In the genomic region with DNA sequence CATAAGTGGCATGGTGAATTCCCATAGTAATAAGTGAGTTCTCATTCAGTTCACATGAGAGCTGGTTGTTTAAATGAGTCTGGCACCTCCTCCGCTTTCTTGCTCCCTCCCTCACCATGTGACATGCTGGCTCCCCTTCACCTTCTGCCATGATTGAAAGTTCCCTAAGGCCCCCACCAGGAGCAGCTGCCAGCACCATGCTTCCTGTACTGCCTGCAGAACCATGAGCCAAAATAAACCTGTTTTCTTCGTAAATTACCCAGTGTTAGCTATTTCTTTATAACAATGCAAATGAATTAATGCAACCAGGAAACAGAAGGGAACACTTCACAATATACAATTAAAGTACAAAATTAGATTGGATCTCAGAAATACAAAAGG, we compare ENCODE assay signal across 26 cellular contexts.
"Had no signal": no experiment of that assay in that cellular context is flagged by ENCODE, and none has a peak within 500 bp of the region (broad histone marks: within the 10 kb centered on the region; RNA-seq: fewer than 3 reads in every experiment).

No MANE protein-coding gene starts in this region.

- H3K27ac Mint-ChIP-seq: activated B cell treated with CpG ODN at 0.5 μM for 24 hours; activated CD4-positive, alpha-beta T cell treated with anti-CD3 and anti-CD28 coated beads for 36 hours; activated naive CD8-positive, alpha-beta T cell; activated T-cell treated with anti-CD3 and anti-CD28 coated beads, Interleukin-2, amount 50 U/mL, for 24 hours; activated T-helper 17 cell treated with anti-CD3 and anti-CD28 coated beads, Interleukin-2, amount 50 U/mL, for 72 hours; immature natural killer cell; memory B cell; T-helper 1 cell treated with Interleukin-12 subunit alpha and Interleukin-12 subunit beta and Interleukin-4 antibody, amounts not matched to agents 30 μg/mL and 1 μg/mL, for 36 hours had no signal

- H3K27ac ChIP-seq: hepatocyte, left ventricle myocardium inferior had no signal

- H3K27me3 ChIP-seq: hepatocyte, upper lobe of left lung had no signal

- H3K4me3 Mint-ChIP-seq: activated B cell treated with CpG ODN at 0.5 μM for 24 hours; activated CD4-positive, alpha-beta T cell treated with anti-CD3 and anti-CD28 coated beads for 36 hours; activated naive CD8-positive, alpha-beta T cell; activated T-cell treated with anti-CD3 and anti-CD28 coated beads, Interleukin-2, amount 50 U/mL, for 24 hours; activated T-helper 17 cell treated with anti-CD3 and anti-CD28 coated beads, Interleukin-2, amount 50 U/mL, for 72 hours; immature natural killer cell; memory B cell; nephron; T-helper 1 cell treated with Interleukin-12 subunit alpha and Interleukin-12 subunit beta and Interleukin-4 antibody, amounts not matched to agents 30 μg/mL and 1 μg/mL, for 36 hours had no signal

- H3K36me3 ChIP-seq: left ventricle myocardium inferior, thoracic aorta, upper lobe of left lung had no signal

- DNase-seq: activated B cell treated with CpG ODN at 0.5 μM for 24 hours; activated CD4-positive, alpha-beta T cell treated with anti-CD3 and anti-CD28 coated beads for 36 hours; activated CD4-positive, alpha-beta T cell treated with anti-CD3 and anti-CD28 coated beads, Interleukin-2, amount 50 U/mL, for 4 hours; activated CD8-positive, alpha-beta memory T cell treated with anti-CD3 and anti-CD28 coated beads for 24 hours; activated CD8-positive, alpha-beta memory T cell treated with anti-CD3 and anti-CD28 coated beads, Interleukin-2, amount 50 U/mL, for 4 hours; activated T-cell treated with anti-CD3 and anti-CD28 coated beads, Interleukin-2, amount 50 U/mL, for 24 hours; cerebellar nuclear complex; cortex of kidney; effector CD4-positive, alpha-beta T cell; foreskin melanocyte; glutamatergic neuron; immature natural killer cell; left ventricle myocardium inferior; nucleus accumbens; stimulated activated CD4-positive, alpha-beta T cell treated with anti-CD3 and anti-CD28 coated beads, Interleukin-2, amount 100 ng/mL, for 48 hours; stimulated activated naive CD4-positive, alpha-beta T cell treated with Interleukin-2 at 50 U/mL for 16 hours; T1000; upper lobe of left lung had no signal

- H3K4me2 ChIP-seq: hepatocyte had no signal

- H3K4me3 ChIP-seq: hepatocyte, left ventricle myocardium inferior, thoracic aorta, upper lobe of left lung had no signal

- ATAC-seq: activated CD4-positive, alpha-beta T cell treated with anti-CD3 and anti-CD28 coated beads for 36 hours; activated T-helper 17 cell treated with anti-CD3 and anti-CD28 coated beads, Interleukin-2, amount 50 U/mL, for 72 hours had no signal

- H3K4me1 Mint-ChIP-seq: activated B cell treated with CpG ODN at 0.5 μM for 24 hours, memory B cell had no signal

- H3K9me3 ChIP-seq: thoracic aorta, upper lobe of left lung had no signal

- H3K79me2 ChIP-seq: hepatocyte had no signal

- H2AFZ ChIP-seq: hepatocyte had no signal

- H3K36me3 Mint-ChIP-seq: immature natural killer cell, memory B cell had no signal

- H3K27me3 Mint-ChIP-seq: activated B cell treated with CpG ODN at 0.5 μM for 24 hours had no signal

- FAIRE-seq: endometrium had no signal

- H3K9me3 Mint-ChIP-seq: activated B cell treated with CpG ODN at 0.5 μM for 24 hours; activated T-cell treated with anti-CD3 and anti-CD28 coated beads, Interleukin-2, amount 50 U/mL, for 24 hours; activated T-helper 17 cell treated with anti-CD3 and anti-CD28 coated beads, Interleukin-2, amount 50 U/mL, for 72 hours; immature natural killer cell; memory B cell; nephron; T-helper 1 cell treated with Interleukin-12 subunit alpha and Interleukin-12 subunit beta and Interleukin-4 antibody, amounts not matched to agents 30 μg/mL and 1 μg/mL, for 36 hours had no signal

- H3K4me1 ChIP-seq: upper lobe of left lung had no signal
